23 cellular contexts compared by ENCODE assay signal in genomic region chr2:174863183-174863582, GRCh38.
"Had no signal": no experiment of that assay in that cellular context is flagged by ENCODE, and none has a peak within 500 bp of the region (broad histone marks: within the 10 kb centered on the region; RNA-seq: fewer than 3 reads in every experiment).

No MANE protein-coding gene starts in this region.

- H3K27ac Mint-ChIP-seq: immature natural killer cell; memory B cell; mesothelial cell of epicardium; natural killer cell; stimulated activated memory B cell treated with anti-CD40 and anti-IgM and Interleukin-4, amounts not matched to agents 10 μg/mL and 1 μg/mL and 100 μg/mL, for 72 hours; stimulated activated naive CD8-positive, alpha-beta T cell treated with anti-CD3 and anti-CD28 coated beads, Interleukin-15, Interleukin-2, amounts not matched to agents 100 ng/mL and 50 ng/mL, for 24 hours had no signal

- H3K36me3 Mint-ChIP-seq: immature natural killer cell; memory B cell; mesothelial cell of epicardium; natural killer cell; stimulated activated memory B cell treated with anti-CD40 and anti-IgM and Interleukin-4, amounts not matched to agents 10 μg/mL and 1 μg/mL and 100 μg/mL, for 72 hours had no signal

- FAIRE-seq: keratinocyte had no signal

- H3K4me1 ChIP-seq: esophagus squamous epithelium, left lung, lower lobe of right lung, spleen, tibial artery, upper lobe of left lung, uterus had no signal

- H3K4me1 Mint-ChIP-seq: immature natural killer cell; memory B cell; natural killer cell; stimulated activated memory B cell treated with anti-CD40 and anti-IgM and Interleukin-4, amounts not matched to agents 10 μg/mL and 1 μg/mL and 100 μg/mL, for 72 hours had no signal

- H3K4me3 ChIP-seq: dorsolateral prefrontal cortex, esophagus squamous epithelium, left lung, lower lobe of right lung, spleen, tibial artery, upper lobe of left lung, uterus had no signal

- H3K9me3 ChIP-seq: esophagus squamous epithelium, left lung, lower lobe of right lung, spleen, tibial artery, upper lobe of left lung, uterus had no signal

- H3K4me3 Mint-ChIP-seq: immature natural killer cell; memory B cell; mesothelial cell of epicardium; natural killer cell; neural crest cell; stimulated activated memory B cell treated with anti-CD40 and anti-IgM and Interleukin-4, amounts not matched to agents 10 μg/mL and 1 μg/mL and 100 μg/mL, for 72 hours; stimulated activated naive CD8-positive, alpha-beta T cell treated with anti-CD3 and anti-CD28 coated beads, Interleukin-15, Interleukin-2, amounts not matched to agents 100 ng/mL and 50 ng/mL, for 24 hours had no signal

- ATAC-seq: left lung; lower lobe of right lung; natural killer cell; sciatic nerve; stimulated activated memory B cell treated with anti-CD40 and anti-IgM and Interleukin-4, amounts not matched to agents 10 μg/mL and 1 μg/mL and 100 μg/mL, for 72 hours had no signal

- H3K27me3 ChIP-seq: dorsolateral prefrontal cortex, esophagus squamous epithelium, left lung, spleen, tibial artery, upper lobe of left lung, uterus had no signal

- H3K9me3 Mint-ChIP-seq: immature natural killer cell; memory B cell; mesothelial cell of epicardium; natural killer cell; neural crest cell; stimulated activated memory B cell treated with anti-CD40 and anti-IgM and Interleukin-4, amounts not matched to agents 10 μg/mL and 1 μg/mL and 100 μg/mL, for 72 hours; stimulated activated naive CD8-positive, alpha-beta T cell treated with anti-CD3 and anti-CD28 coated beads, Interleukin-15, Interleukin-2, amounts not matched to agents 100 ng/mL and 50 ng/mL, for 24 hours had no signal

- H3K36me3 ChIP-seq: esophagus squamous epithelium, left lung, lower lobe of right lung, spleen, tibial artery, upper lobe of left lung, uterus had no signal

- DNase-seq: dorsolateral prefrontal cortex; effector CD8-positive, alpha-beta T cell; esophagus squamous epithelium; foreskin fibroblast; immature natural killer cell; left lung; lower lobe of right lung; natural killer cell; posterior cingulate gyrus; spleen; stimulated activated CD4-positive, alpha-beta T cell treated with anti-CD3 and anti-CD28 coated beads, Interleukin-15, amount 100 ng/mL, for 24 hours; stimulated activated CD4-positive, alpha-beta T cell treated with anti-CD3 and anti-CD28 coated beads, Interleukin-1b, Interleukin-23, amount 100 ng/mL, for 48 hours; stimulated activated CD4-positive, alpha-beta T cell treated with anti-CD3 and anti-CD28 coated beads, Interleukin-4, amount 100 ng/mL, for 24 hours; tibial artery; upper lobe of left lung; uterus had no signal

- H3K27ac ChIP-seq: dorsolateral prefrontal cortex, esophagus squamous epithelium, left lung, lower lobe of right lung, spleen, tibial artery, upper lobe of left lung, uterus had no signal

- H3K27me3 Mint-ChIP-seq: stimulated activated memory B cell treated with anti-CD40 and anti-IgM and Interleukin-4, amounts not matched to agents 10 μg/mL and 1 μg/mL and 100 μg/mL, for 72 hours had no signal
